ENCODE assay signal across 18 cellular contexts in the genomic region with DNA sequence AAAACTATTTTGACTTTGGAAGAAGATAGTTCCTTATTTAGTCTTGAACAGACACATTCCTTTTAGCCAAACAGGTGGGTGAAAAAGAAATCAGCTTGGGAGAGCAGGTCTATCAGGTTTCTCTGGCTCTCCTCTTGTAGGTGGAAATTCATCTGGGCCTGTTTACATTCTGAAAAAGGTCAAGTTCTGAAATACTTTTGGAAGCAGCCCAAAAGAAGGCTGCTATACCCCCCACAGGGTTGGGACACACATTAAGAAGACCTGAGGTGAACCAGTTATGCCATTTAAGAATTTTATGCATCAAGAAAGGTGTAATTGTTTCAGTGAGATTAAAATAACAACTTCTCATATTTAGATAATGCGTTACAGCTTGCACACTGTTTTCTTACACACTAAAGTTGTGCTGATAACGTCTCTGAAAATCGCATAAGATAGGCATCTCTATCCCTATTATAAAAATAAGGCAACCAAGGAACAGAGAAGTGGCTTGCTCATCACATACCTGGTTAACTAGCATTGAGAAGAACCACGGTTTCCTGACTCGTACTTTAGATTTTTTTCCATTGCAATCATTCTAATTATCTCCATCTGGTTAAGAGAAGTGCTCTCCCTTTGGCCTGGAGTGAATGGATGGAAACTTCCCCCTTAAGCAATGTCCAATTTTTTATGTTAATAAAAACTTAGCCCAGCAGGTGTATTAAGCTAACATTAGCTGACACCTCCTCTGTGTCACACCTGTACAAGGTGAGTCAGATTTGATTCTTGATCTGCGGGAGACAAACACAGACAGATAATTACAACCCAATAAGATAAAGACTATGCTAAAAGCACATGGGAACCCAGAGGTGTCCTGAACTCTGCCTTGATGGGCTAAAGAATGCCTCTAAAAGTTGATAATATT.
A peak's percentile ranks its signal among the peaks of the same experiment; 100 is the strongest.
DNase-seq lines count a peak whose midpoint lies in the region; ATAC-seq, FAIRE-seq and TF ChIP-seq lines count a peak whose summit lies in the region.
"Had no signal": no experiment of that assay in that cellular context is flagged by ENCODE, and none has a peak within 500 bp of the region (broad histone marks: within the 10 kb centered on the region; RNA-seq: fewer than 3 reads in every experiment).

No MANE protein-coding gene starts in this region.

- H3K9ac ChIP-seq in PC-3 (ENCODE audit: low read length) = no peak overlapping the region

- H3K4me3 ChIP-seq in PC-3 (ENCODE audit: low read length) = no peak overlapping the region; the same call in 1 of the 2 replicates
- H3K4me3 ChIP-seq in left ventricle myocardium inferior = no peak overlapping the region
- H3K4me3 ChIP-seq: GM12878, SJSA1, thoracic aorta had no signal

- no TSS peak for BruUV-seq in PC-3 (replicated peaks; lab: Mats Ljungman, UMichigan)

- H3K36me3 ChIP-seq in PC-3 (ENCODE audit: low read depth, low read length) (peaks cover 14% of the 10 kb centered on the region), left ventricle myocardium inferior (peaks cover 48% of the 10 kb centered on the region)

- H3K9me3 ChIP-seq in PC-3 (ENCODE audit: low read length) (no peaks in the 10 kb centered on the region), left ventricle myocardium inferior (replicated peaks) (no peaks in the 10 kb centered on the region)
- H3K9me3 ChIP-seq: SJSA1, thoracic aorta had no signal

- no peaks in the 10 kb centered on the region for H3F3A ChIP-seq in PC-3 (ENCODE audit: low read length, unreplicated experiment)

- TF ChIP-seq CTCF in PC-3 (conservative IDR thresholded peaks at IDR 0.05; ENCODE audit: low read depth, low read length) (no peak), left ventricle myocardium inferior (IDR thresholded peaks at IDR 0.05; ENCODE audit: borderline replicate concordance) (no peak)

- H3K27me3 ChIP-seq in PC-3 (ENCODE audit: low read length) = no peaks in the 10 kb centered on the region
- no peaks in the 10 kb centered on the region for H3K27me3 ChIP-seq in left ventricle myocardium inferior (ENCODE audit: low read depth)
- H3K27me3 ChIP-seq: SJSA1 had no signal

- CTCF ChIA-PET in PC-3 (lab: Charles Lee) = no interaction called here

- peak; percentile 3 for DNase-seq in NCI-H2171 treated with DMSO at 0.1 percent for 48 hours (lab: John Stamatoyannopoulos, UW)
- no peak for DNase-seq in NCI-H2171 (lab: John Stamatoyannopoulos, UW)
- peak; percentile 95 for DNase-seq in PC-3
- DNase-seq in ureter (ENCODE audit: low spot score) = peak; percentile 53
- no peak for DNase-seq in NCI-H1694 treated with DMSO at 0.1 percent for 48 hours (lab: John Stamatoyannopoulos, UW)
- DNase-seq in left ventricle myocardium inferior = no peak
- no peak for DNase-seq in NOMO-1 treated with DMSO at 0.1 percent for 48 hours (lab: John Stamatoyannopoulos, UW; ENCODE audit: unreplicated experiment)
- DNase-seq: 8988T; activated CD8-positive, alpha-beta memory T cell treated with anti-CD3 and anti-CD28 coated beads, Interleukin-2, amount 50 U/mL, for 48 hours; amniotic stem cell; H7; NCI-H1105 had no signal

- POLR2A ChIA-PET in PC-3 (lab: Charles Lee; ENCODE audit: unreplicated experiment) = no interaction called here

- no peaks in the 10 kb centered on the region for H3K9me2 ChIP-seq in PC-3 (replicated peaks; ENCODE audit: low read length)

- intact Hi-C loops in PC-3 (cut with micrococcal nuclease) = loop anchor here (2.0 to 10.0 kb wide), 2 partner anchors 13 to 375 kb away; no protein-coding TSS in a partner anchor
- intact Hi-C loops in left ventricle myocardium inferior (cut with micrococcal nuclease) = loop anchor here (10.0 kb wide), 1 partner anchor 105 kb away; no protein-coding TSS in a partner anchor

- H2AFZ ChIP-seq in PC-3 (ENCODE audit: low read length) = no peak overlapping the region

- peak; percentile 51 for FAIRE-seq in islet of Langerhans (lab: Jason Lieb, UNC)
- FAIRE-seq: GM12878, GM19239 had no signal

- ATAC-seq in PC-3 = peak; percentile 5; the same call in 1 of the 2 replicates
- ATAC-seq: GM12878; natural killer cell treated with Interleukin-12 subunit alpha and Interleukin-12 subunit beta and Interleukin-15 and Interleukin-18, amount 100 ng/mL, for 72 hours had no signal

- H3K79me2 ChIP-seq in PC-3 (ENCODE audit: low read length) = no peaks in the 10 kb centered on the region

- no peaks in the 10 kb centered on the region for H4K20me1 ChIP-seq in PC-3 (ENCODE audit: low read length)

- H3K27ac ChIP-seq in PC-3 (ENCODE audit: low read length) = peak overlapping the region; percentile 90
- H3K27ac ChIP-seq in left ventricle myocardium inferior (replicated peaks) = no peak overlapping the region
- H3K27ac ChIP-seq: SJSA1, thoracic aorta had no signal

- peak overlapping the region; percentile 43 for H3K4me2 ChIP-seq in PC-3 (ENCODE audit: low read length)

- H3K4me1 ChIP-seq in PC-3 (ENCODE audit: insufficient read depth, low read length) (peaks cover 59% of the 10 kb centered on the region), left ventricle myocardium inferior (peaks cover 3% of the 10 kb centered on the region)

Comparison
In these comparisons a context has a peak if more than half of its experiments do, and no peak if none do; other contexts are left out.
1. DNase-seq: peak in NCI-H2171 treated with DMSO at 0.1 percent for 48 hours (single experiment), PC-3 (single experiment) and ureter (single experiment); none in NCI-H2171 (single experiment), NCI-H1694 treated with DMSO at 0.1 percent for 48 hours (single experiment), left ventricle myocardium inferior (single experiment) and NOMO-1 treated with DMSO at 0.1 percent for 48 hours (single experiment).